Comparison of ENCODE assay signal across 14 cellular contexts in the genomic region with DNA sequence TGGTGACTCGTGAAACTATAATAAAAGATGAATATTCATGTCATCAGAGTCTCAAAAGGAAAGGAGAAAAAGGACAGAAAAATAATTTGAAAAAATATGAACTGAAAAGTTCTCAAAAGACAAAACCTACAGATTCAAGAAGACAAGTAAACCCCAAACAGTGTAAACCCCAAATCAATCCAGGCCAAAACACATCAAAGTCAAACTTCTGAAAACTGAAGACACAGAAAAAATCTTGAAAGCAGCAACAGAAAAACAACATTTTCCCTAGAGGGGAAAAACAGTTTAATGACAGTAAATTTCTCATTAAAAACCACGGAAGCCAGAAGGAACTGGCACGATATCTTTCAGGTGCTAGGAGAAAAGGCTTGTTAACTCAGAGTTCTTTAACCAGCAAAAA.
DNase-seq lines count a peak whose midpoint lies in the region; ATAC-seq and TF ChIP-seq lines count a peak whose summit lies in the region.
"Had no signal": no experiment of that assay in that cellular context is flagged by ENCODE, and none has a peak within 500 bp of the region (broad histone marks: within the 10 kb centered on the region; RNA-seq: fewer than 3 reads in every experiment).

No MANE protein-coding gene starts in this region.

- peak overlapping the region; percentile 46; the same call in 1 of the 2 replicates for H3K4me2 ChIP-seq in DND-41 (ENCODE audit: insufficient read depth, low read length)

- no peaks in the 10 kb centered on the region for H3K27me3 ChIP-seq in DND-41 (ENCODE audit: insufficient read depth, low read length, poor library complexity)

- H3K4me3 ChIP-seq in DND-41 (ENCODE audit: low read depth in 1 of 2, low read length in 2 of 2): no peak overlapping the region

- no peaks in the 10 kb centered on the region for H3K27me3 Mint-ChIP-seq in activated CD4-positive, alpha-beta T cell treated with anti-CD3 and anti-CD28 coated beads, Interleukin-2, amount 10 ng/mL, durations not matched to agents 24 days and 14 days
- no peaks in the 10 kb centered on the region for H3K27me3 Mint-ChIP-seq in osteocyte (ENCODE audit: unreplicated experiment)
- H3K27me3 Mint-ChIP-seq: B cell; CD4-positive, alpha-beta memory T cell had no signal

- peak overlapping the region; percentile 15 for H3K4me3 Mint-ChIP-seq in activated CD4-positive, alpha-beta T cell treated with anti-CD3 and anti-CD28 coated beads, Interleukin-2, amount 10 ng/mL, durations not matched to agents 24 days and 14 days
- no peak overlapping the region for H3K4me3 Mint-ChIP-seq in osteocyte (ENCODE audit: unreplicated experiment)
- H3K4me3 Mint-ChIP-seq: B cell; CD4-positive, alpha-beta memory T cell had no signal

- peaks cover 13% of the 10 kb centered on the region for H3K9me3 Mint-ChIP-seq in activated CD4-positive, alpha-beta T cell treated with anti-CD3 and anti-CD28 coated beads, Interleukin-2, amount 10 ng/mL, durations not matched to agents 24 days and 14 days
- H3K9me3 Mint-ChIP-seq in osteocyte (ENCODE audit: unreplicated experiment): peaks cover 26% of the 10 kb centered on the region

- H3K27ac Mint-ChIP-seq in activated CD4-positive, alpha-beta T cell treated with anti-CD3 and anti-CD28 coated beads, Interleukin-2, amount 10 ng/mL, durations not matched to agents 24 days and 14 days: no peak overlapping the region
- H3K27ac Mint-ChIP-seq in osteocyte (ENCODE audit: unreplicated experiment): peak overlapping the region; percentile 36
- H3K27ac Mint-ChIP-seq: B cell had no signal

- no peaks in the 10 kb centered on the region for H3K79me2 ChIP-seq in DND-41 (ENCODE audit: insufficient read depth, low read length)

- intact Hi-C loops in activated CD4-positive, alpha-beta T cell treated with anti-CD3 and anti-CD28 coated beads, Interleukin-2, amount 10 ng/mL, durations not matched to agents 24 days and 14 days (cut with micrococcal nuclease): no loop called here

- H3K27ac ChIP-seq in DND-41 (ENCODE audit: low read length) (peak overlapping the region; percentile 80), KOPT-K1 (ENCODE audit: low read depth, low read length, poor library complexity, severe bottlenecking) (peak overlapping the region; percentile 37)

- H3K9ac ChIP-seq in DND-41 (ENCODE audit: low read depth, low read length): peak overlapping the region; percentile 34; the same call in 1 of the 2 replicates

- H4K20me1 ChIP-seq in DND-41 (ENCODE audit: insufficient read depth, low read length): no peaks in the 10 kb centered on the region

- peaks cover 39% of the 10 kb centered on the region for H3K4me1 ChIP-seq in DND-41 (ENCODE audit: insufficient read depth, low read length)

- 0 out of 2 replicates have a peak overlapping the region, but pooled peaks have one; percentile 33 for H2AFZ ChIP-seq in DND-41 (ENCODE audit: low read depth, low read length)

- H3K4me1 Mint-ChIP-seq in activated CD4-positive, alpha-beta T cell treated with anti-CD3 and anti-CD28 coated beads, Interleukin-2, amount 10 ng/mL, durations not matched to agents 24 days and 14 days: peaks cover 29% of the 10 kb centered on the region
- peaks cover 26% of the 10 kb centered on the region for H3K4me1 Mint-ChIP-seq in osteocyte (ENCODE audit: unreplicated experiment)
- H3K4me1 Mint-ChIP-seq: CD4-positive, alpha-beta memory T cell had no signal

- peaks cover 3% of the 10 kb centered on the region; the same call in 1 of the 2 replicates for H3K36me3 ChIP-seq in DND-41 (ENCODE audit: insufficient read depth, low read length)
- no peaks in the 10 kb centered on the region for H3K36me3 ChIP-seq in KOPT-K1 (ENCODE audit: insufficient read depth, low read length)

- H3K36me3 Mint-ChIP-seq in activated CD4-positive, alpha-beta T cell treated with anti-CD3 and anti-CD28 coated beads, Interleukin-2, amount 10 ng/mL, durations not matched to agents 24 days and 14 days (ENCODE audit: low read depth): peaks cover 19% of the 10 kb centered on the region
- peaks cover 49% of the 10 kb centered on the region for H3K36me3 Mint-ChIP-seq in osteocyte (ENCODE audit: unreplicated experiment)
- H3K36me3 Mint-ChIP-seq: CD4-positive, alpha-beta memory T cell had no signal

- H3K9me3 ChIP-seq in DND-41 (ENCODE audit: insufficient read depth, low read length, severe bottlenecking): no peaks in the 10 kb centered on the region
- H3K9me3 ChIP-seq in KOPT-K1 (ENCODE audit: insufficient read depth, low read length, poor library complexity, severe bottlenecking): no peaks in the 10 kb centered on the region

- TF ChIP-seq CTCF in DND-41 (IDR thresholded peaks at IDR 0.05; ENCODE audit: borderline replicate concordance, extremely low read depth, low read length, poor library complexity, severe bottlenecking): no peak
- TF ChIP-seq CTCF in osteocyte (IDR thresholded peaks at IDR 0.05): no peak

- peak; percentile 72 for ATAC-seq in DND-41 (ENCODE audit: insufficient read depth, low read depth)
- ATAC-seq: HepG2 had no signal

- DNase-seq in activated CD4-positive, alpha-beta T cell treated with anti-CD3 and anti-CD28 coated beads, Interleukin-2, amount 10 ng/mL, durations not matched to agents 24 days and 14 days: no peak
- DNase-seq in activated CD4-positive, alpha-beta T cell treated with anti-CD3 and anti-CD28 coated beads for 48 hours: no peak
- DNase-seq in DND-41: peak; percentile 16
- no peak for DNase-seq in osteocyte (ENCODE audit: extremely low spot score, unreplicated experiment)
- no peak for DNase-seq in activated naive CD4-positive, alpha-beta T cell treated with anti-CD3 and anti-CD28 coated beads, Interleukin-2, amount 50 U/mL, for 16 hours
- no peak for DNase-seq in NCI-H510A treated with DMSO at 0.1 percent for 48 hours (lab: John Stamatoyannopoulos, UW)
- DNase-seq: C1 segment of cervical spinal cord; CD4-positive, alpha-beta memory T cell; DMS79; EL; HCEC 1CT had no signal
